ENCODE assay signal across 8 cellular contexts in the genomic region with DNA sequence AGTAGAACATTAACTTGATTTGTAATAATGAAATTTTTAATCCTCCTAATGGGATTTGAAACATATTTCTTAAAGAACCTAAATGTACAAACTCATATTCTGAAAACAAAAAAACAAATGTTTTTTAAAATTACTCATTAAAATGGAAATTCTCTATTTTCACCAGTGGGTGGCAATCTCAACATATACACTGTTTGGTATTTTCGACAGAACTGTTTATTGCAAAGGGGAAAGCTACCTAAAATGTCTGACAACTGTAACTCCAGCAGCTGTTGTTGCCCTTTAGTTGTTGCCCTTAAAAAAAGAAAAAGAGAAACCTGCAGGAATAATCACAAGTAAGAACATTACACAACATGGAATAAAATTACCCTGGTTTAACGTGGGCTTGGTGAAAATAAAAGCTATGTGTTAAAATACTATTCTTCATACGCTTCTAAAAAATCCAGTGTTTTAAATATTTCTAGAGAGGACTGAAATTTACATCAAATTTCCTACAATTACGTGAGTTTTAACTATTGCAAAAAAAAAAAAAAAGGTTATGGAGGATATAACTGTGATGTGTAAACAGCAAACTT. TPM values are rescaled to one million over a fixed set of nuclear protein-coding genes. Genes with fewer than 3 reads are reported as not detected.
DNase-seq lines count a peak whose midpoint lies in the region; ATAC-seq and TF ChIP-seq lines count a peak whose summit lies in the region.

No MANE protein-coding gene starts in this region.

- no peak for TF ChIP-seq POLR2A in body of pancreas (IDR thresholded peaks at IDR 0.05)

- no peaks in the 10 kb centered on the region for H3K9me3 Mint-ChIP-seq in natural killer cell
- H3K9me3 Mint-ChIP-seq in natural killer cell treated with Interleukin-12 subunit alpha and Interleukin-12 subunit beta and Interleukin-15 and Interleukin-18, amount 100 ng/mL, for 72 hours: no peaks in the 10 kb centered on the region

- H3K27me3 Mint-ChIP-seq in natural killer cell (ENCODE audit: low read depth in 2 of 2): peaks cover 8 to 9% of the 10 kb centered on the region in 2 donors
- H3K27me3 Mint-ChIP-seq in natural killer cell treated with Interleukin-12 subunit alpha and Interleukin-12 subunit beta and Interleukin-15 and Interleukin-18, amount 100 ng/mL, for 72 hours: peaks cover 12 to 24% of the 10 kb centered on the region in 2 donors
- peaks cover 38% of the 10 kb centered on the region for H3K27me3 Mint-ChIP-seq in T-helper 17 cell

- H3K27ac Mint-ChIP-seq in natural killer cell (no peak overlapping the region), T-helper 17 cell (no peak overlapping the region)
- no peak overlapping the region for H3K27ac Mint-ChIP-seq in natural killer cell treated with Interleukin-12 subunit alpha and Interleukin-12 subunit beta and Interleukin-15 and Interleukin-18, amount 100 ng/mL, for 72 hours

- ATAC-seq in natural killer cell: peak in 2 of 3 donors; percentile 34 to 43
- no peak for ATAC-seq in natural killer cell treated with Interleukin-12 subunit alpha and Interleukin-12 subunit beta and Interleukin-15 and Interleukin-18, amount 100 ng/mL, for 72 hours
- ATAC-seq in HG02973 (IDR thresholded peaks at IDR 0.05; ENCODE audit: unreplicated experiment): peak; percentile 84
- peak; percentile 76 for ATAC-seq in body of pancreas
- ATAC-seq in T-helper 17 cell: no peak

- H3K27ac ChIP-seq in body of pancreas: no peak overlapping the region

- H3K27me3 ChIP-seq in body of pancreas: no peaks in the 10 kb centered on the region

- peak; percentile 50 for TF ChIP-seq CTCF in natural killer cell (IDR thresholded peaks at IDR 0.05)
- TF ChIP-seq CTCF in body of pancreas (IDR thresholded peaks at IDR 0.05): peak in 6 of 7 experiments; percentile 49 to 83 (median 76)

- H3K4me3 ChIP-seq in body of pancreas: no peak overlapping the region

- no peak overlapping the region for H3K4me3 Mint-ChIP-seq in natural killer cell
- H3K4me3 Mint-ChIP-seq in natural killer cell treated with Interleukin-12 subunit alpha and Interleukin-12 subunit beta and Interleukin-15 and Interleukin-18, amount 100 ng/mL, for 72 hours: no peak overlapping the region
- no peak overlapping the region for H3K4me3 Mint-ChIP-seq in T-helper 17 cell

- DNase-seq in natural killer cell: no peak
- DNase-seq in natural killer cell treated with Interleukin-12 subunit alpha and Interleukin-12 subunit beta and Interleukin-15 and Interleukin-18, amount 100 ng/mL, for 72 hours (ENCODE audit: low spot score): no peak
- DNase-seq in NCI-H226: peak; percentile 10
- DNase-seq in body of pancreas: no peak
- peak; percentile 60 for DNase-seq in kidney tubule cell (ENCODE audit: low spot score)
- no peak for DNase-seq in T-helper 17 cell
- no peak for DNase-seq in effector CD4-positive, alpha-beta T cell

- intact Hi-C loops in natural killer cell (cut with micrococcal nuclease): loop anchor here (1.0 to 2.0 kb wide), 2 partner anchors 798 to 1028 kb away; no protein-coding TSS in a partner anchor
- intact Hi-C loops in body of pancreas (cut with DNase I): no loop called here

- H3K9me3 ChIP-seq in body of pancreas (no peaks in the 10 kb centered on the region), T-helper 17 cell (ENCODE audit: control insufficient read depth, low read length, poor library complexity, severe bottlenecking) (no peaks in the 10 kb centered on the region)

- H3K4me1 ChIP-seq in body of pancreas: no peaks in the 10 kb centered on the region

- no peaks in the 10 kb centered on the region for H3K4me1 Mint-ChIP-seq in natural killer cell
- no peaks in the 10 kb centered on the region for H3K4me1 Mint-ChIP-seq in natural killer cell treated with Interleukin-12 subunit alpha and Interleukin-12 subunit beta and Interleukin-15 and Interleukin-18, amount 100 ng/mL, for 72 hours (ENCODE audit: low read depth in 2 of 2)
- peaks cover 6% of the 10 kb centered on the region for H3K4me1 Mint-ChIP-seq in T-helper 17 cell

- no peaks in the 10 kb centered on the region for H3K36me3 Mint-ChIP-seq in natural killer cell
- no peaks in the 10 kb centered on the region for H3K36me3 Mint-ChIP-seq in natural killer cell treated with Interleukin-12 subunit alpha and Interleukin-12 subunit beta and Interleukin-15 and Interleukin-18, amount 100 ng/mL, for 72 hours
- peaks cover 2% of the 10 kb centered on the region for H3K36me3 Mint-ChIP-seq in T-helper 17 cell (ENCODE audit: low read depth)

- WGBS in body of pancreas, 2 donors: 31 to 36% methylated on average over 4 of the region's 4 CpGs

- no peaks in the 10 kb centered on the region for H3K36me3 ChIP-seq in body of pancreas (replicated peaks in 1 of 2; ENCODE audit: insufficient read depth in 1 of 2, low read depth in 2 of 2)

RNA-seq across cellular contexts. Expression of gene COL1A2, which starts 54.5 kb away (rescaled TPM):
- not detected for total RNA-seq in natural killer cell
- total RNA-seq in natural killer cell treated with Interleukin-12 subunit alpha and Interleukin-12 subunit beta and Interleukin-15 and Interleukin-18, amount 100 ng/mL, for 72 hours: not detected
- 100 to 1,000 TPM in 1 of 2 donors, 10 to 100 TPM in 1; 54.0 to 107 TPM for total RNA-seq in body of pancreas
- not detected for total RNA-seq in T-helper 17 cell

Comparison
In these comparisons a context has a peak if more than half of its experiments do, and no peak if none do; other contexts are left out.
1. ATAC-seq: peak in natural killer cell (2 of 3), HG02973 (single experiment) and body of pancreas (single experiment); none in natural killer cell treated with Interleukin-12 subunit alpha and Interleukin-12 subunit beta and Interleukin-15 and Interleukin-18, amount 100 ng/mL, for 72 hours (0 of 2) and T-helper 17 cell (single experiment).
2. DNase-seq: peak in NCI-H226 (single experiment) and kidney tubule cell (single experiment); none in natural killer cell (single experiment), natural killer cell treated with Interleukin-12 subunit alpha and Interleukin-12 subunit beta and Interleukin-15 and Interleukin-18, amount 100 ng/mL, for 72 hours (single experiment), body of pancreas (0 of 4), T-helper 17 cell (0 of 3) and effector CD4-positive, alpha-beta T cell (single experiment).
3. RNA of gene COL1A2, which starts 54.5 kb away (total RNA-seq): 54.0 to 107 TPM in body of pancreas; not detected in natural killer cell, not detected in natural killer cell treated with Interleukin-12 subunit alpha and Interleukin-12 subunit beta and Interleukin-15 and Interleukin-18, amount 100 ng/mL, for 72 hours and not detected in T-helper 17 cell; every median in the first group is over 10 times any median in the second.